Comparison of ENCODE assay signal across 22 cellular contexts in genomic region chr20:16621435-16622141, GRCh38. TPM values are rescaled to one million over a fixed set of nuclear protein-coding genes. Genes with fewer than 3 reads are reported as not detected.
DNase-seq lines count a peak whose midpoint lies in the region; ATAC-seq, FAIRE-seq and TF ChIP-seq lines count a peak whose summit lies in the region.
"Had no signal": no experiment of that assay in that cellular context is flagged by ENCODE, and none has a peak within 500 bp of the region (broad histone marks: within the 10 kb centered on the region; RNA-seq: fewer than 3 reads in every experiment).

No MANE protein-coding gene starts in this region.

- H3K27ac ChIP-seq in HepG2 (ENCODE audit: extremely low read length, insufficient read depth, low read length) (no peak overlapping the region), right lobe of liver (no peak overlapping the region), liver (ENCODE audit: low read depth in 1 of 2, low read length in 2 of 2) (no peak overlapping the region), OCI-LY7 (ENCODE audit: low read depth, low read length, poor library complexity, severe bottlenecking) (no peak overlapping the region)
- H3K27ac ChIP-seq: C4-2B, RWPE1 had no signal

- DNase-seq in HepG2 (ENCODE audit: low spot score) (no peak), right lobe of liver (no peak), bronchial epithelial cell (ENCODE audit: low read depth) (no peak), left colon (no peak), OCI-LY7 (ENCODE audit: low spot score) (no peak), foreskin fibroblast (no peak)
- DNase-seq in activated CD4-positive, alpha-beta T cell treated with anti-CD3 and anti-CD28 coated beads for 48 hours: no peak
- DNase-seq: EL, GOT3, KG1, NCI-H1105, NCI-H146, NCI-H2029 treated with DMSO at 0.1 percent for 48 hours, NCI-H226, NCI-H510A treated with DMSO at 0.1 percent for 48 hours, NCI-H748 treated with DMSO at 0.1 percent for 48 hours, SIG-M5 had no signal

- no peaks in the 10 kb centered on the region for H3K36me3 ChIP-seq in HepG2 (replicated peaks in 1 of 2; ENCODE audit: control insufficient read depth in 1 of 2, insufficient read depth in 2 of 2, low read length in 2 of 2)
- H3K36me3 ChIP-seq in right lobe of liver: no peaks in the 10 kb centered on the region
- no peaks in the 10 kb centered on the region for H3K36me3 ChIP-seq in bronchial epithelial cell (ENCODE audit: control insufficient read depth, insufficient read depth, low read length)
- no peaks in the 10 kb centered on the region for H3K36me3 ChIP-seq in liver (ENCODE audit: control insufficient read depth in 4 of 4, insufficient read depth in 3 of 4, low read depth in 1 of 4, low read length in 3 of 4)
- H3K36me3 ChIP-seq in OCI-LY7 (ENCODE audit: insufficient read depth, low read length): no peaks in the 10 kb centered on the region

- TF ChIP-seq CTCF in HepG2 (CRISPR knock-in tag; IDR thresholded peaks at IDR 0.05): peak; percentile 35
- TF ChIP-seq CTCF in right lobe of liver (IDR thresholded peaks at IDR 0.05): no peak
- no peak for TF ChIP-seq CTCF in bronchial epithelial cell (IDR thresholded peaks at IDR 0.05; ENCODE audit: insufficient read depth, low read length, severe bottlenecking)
- TF ChIP-seq CTCF in liver (IDR thresholded peaks at IDR 0.05; ENCODE audit: low read depth, low read length, missing input control): no peak
- no peak for TF ChIP-seq CTCF in OCI-LY7 (conservative IDR thresholded peaks at IDR 0.05; ENCODE audit: low read length)
- TF ChIP-seq CTCF in foreskin fibroblast (IDR thresholded peaks at IDR 0.05; ENCODE audit: low read depth, low read length): no peak

- H3K4me3 ChIP-seq in HepG2 (replicated peaks in 1 of 3; ENCODE audit: insufficient read depth in 1 of 3, low read depth in 2 of 3, low read length in 3 of 3) (no peak overlapping the region), right lobe of liver (no peak overlapping the region), bronchial epithelial cell (ENCODE audit: low read depth, low read length) (no peak overlapping the region), liver (ENCODE audit: low read depth in 1 of 3, low read length in 3 of 3) (no peak overlapping the region), OCI-LY7 (ENCODE audit: low read depth, low read length, poor library complexity, severe bottlenecking) (no peak overlapping the region), foreskin fibroblast (ENCODE audit: low read depth in 1 of 2, low read length in 2 of 2) (no peak overlapping the region)
- H3K4me3 ChIP-seq: GM12878 had no signal

- H3K9me3 ChIP-seq in HepG2 (ENCODE audit: low read length) (no peaks in the 10 kb centered on the region), right lobe of liver (no peaks in the 10 kb centered on the region), liver (ENCODE audit: control insufficient read depth in 4 of 4, low read length in 3 of 4) (peaks cover 0 to 2% (median 0%) of the 10 kb centered on the region in 4 donors), OCI-LY7 (ENCODE audit: low read length) (no peaks in the 10 kb centered on the region)

- no peaks in the 10 kb centered on the region; a peak in 2 of 5 replicates for H3K27me3 ChIP-seq in HepG2 (ENCODE audit: control insufficient read depth in 1 of 2, insufficient read depth in 2 of 2, low read length in 2 of 2)
- no peaks in the 10 kb centered on the region for H3K27me3 ChIP-seq in right lobe of liver
- H3K27me3 ChIP-seq in bronchial epithelial cell (ENCODE audit: control insufficient read depth, insufficient read depth, low read length): no peaks in the 10 kb centered on the region
- no peaks in the 10 kb centered on the region for H3K27me3 ChIP-seq in liver (ENCODE audit: control insufficient read depth in 4 of 4, insufficient read depth in 4 of 4, low read length in 3 of 4)

- in situ Hi-C loops in HepG2 (cut with HindIII; ENCODE audit: extremely low pct_ligation_motif_present, low pct_unique_long_range_greater_than_20kb): loop anchor here (10.0 kb wide), 1 partner anchor 107 kb away; no protein-coding TSS in a partner anchor

- H4K20me1 ChIP-seq in HepG2 (ENCODE audit: insufficient read depth, low read length) (no peaks in the 10 kb centered on the region), OCI-LY7 (ENCODE audit: insufficient read depth, low read length) (no peaks in the 10 kb centered on the region)

- FAIRE-seq in HepG2 (lab: Jason Lieb, UNC) (no peak), bronchial epithelial cell (lab: Jason Lieb, UNC) (peak; percentile 43)
- FAIRE-seq: GM12878 had no signal

- no peak overlapping the region for H2AFZ ChIP-seq in HepG2 (ENCODE audit: low read length)
- H2AFZ ChIP-seq in OCI-LY7 (ENCODE audit: low read length): no peak overlapping the region

- BruUV-seq in HepG2 (replicated peaks; lab: Mats Ljungman, UMichigan): no TSS peak
- no TSS peak for BruUV-seq in OCI-LY7 (replicated peaks; lab: Mats Ljungman, UMichigan)

- 26% methylated on average over 7 of the region's 7 CpGs for WGBS in HepG2 (ENCODE audit: low lambda C conversion rate)
- 71% methylated on average over 7 of the region's 7 CpGs for WGBS in right lobe of liver (ENCODE audit: insufficient coverage, low coverage, low lambda C conversion rate, missing lambda C conversion rate)
- 81% methylated on average over 7 of the region's 7 CpGs for WGBS in liver

- CTCF ChIA-PET in HepG2 (lab: Yijun Ruan, JAX; ENCODE audit: low intra/inter-chr PET ratio, low total read pairs): no interaction called here
- CTCF ChIA-PET in OCI-LY7 (lab: Charles Lee; ENCODE audit: unreplicated experiment): no interaction called here

- H3K9ac ChIP-seq in HepG2 (ENCODE audit: insufficient read depth, low read depth, low read length) (no peak overlapping the region), liver (ENCODE audit: low read depth in 1 of 2, low read length in 2 of 2) (no peak overlapping the region)

- no peaks in the 10 kb centered on the region for H3K9me2 ChIP-seq in OCI-LY7 (ENCODE audit: insufficient read depth, low read length)

- POLR2A ChIA-PET in HepG2 (lab: Yijun Ruan, JAX) (no interaction called here), OCI-LY7 (lab: Charles Lee) (no interaction called here)

- ATAC-seq in HepG2 (peak; percentile 30; the same call in 2 of the 3 replicates), right lobe of liver (no peak), left colon (no peak)
- ATAC-seq: GM12878, SK-N-SH treated with all-trans-retinoic acid at 6 μM for 48 hours had no signal

- TF ChIP-seq POLR2A in HepG2 (IDR thresholded peaks at IDR 0.05; ENCODE audit: insufficient read depth in 1 of 2, low read depth in 2 of 2, low read length in 2 of 2) (no peak), right lobe of liver (IDR thresholded peaks at IDR 0.05) (no peak)

- no peaks in the 10 kb centered on the region for H3K79me2 ChIP-seq in HepG2 (ENCODE audit: insufficient read depth, low read length)
- no peaks in the 10 kb centered on the region for H3K79me2 ChIP-seq in OCI-LY7 (ENCODE audit: insufficient read depth, low read depth, low read length)

- TF ChIP-seq RAD21 in HepG2 (CRISPR knock-in tag; IDR thresholded peaks at IDR 0.05) (no peak), liver (IDR thresholded peaks at IDR 0.05) (peak; percentile 7 to 24)

- no peaks in the 10 kb centered on the region for H3K4me1 ChIP-seq in HepG2 (ENCODE audit: insufficient read depth, low read length)
- no peaks in the 10 kb centered on the region for H3K4me1 ChIP-seq in right lobe of liver
- no peaks in the 10 kb centered on the region for H3K4me1 ChIP-seq in liver (ENCODE audit: control insufficient read depth in 4 of 4, insufficient read depth in 4 of 4, low read length in 3 of 4)
- no peaks in the 10 kb centered on the region for H3K4me1 ChIP-seq in OCI-LY7 (ENCODE audit: insufficient read depth, low read length, poor library complexity, severe bottlenecking)

- intact Hi-C loops in HepG2 (cut with micrococcal nuclease; ENCODE audit: unreplicated experiment): no loop called here
- intact Hi-C loops in right lobe of liver (cut with DNase I): no loop called here
- intact Hi-C loops in left colon (cut with DNase I, micrococcal nuclease): no loop called here
- intact Hi-C loops in OCI-LY7 (cut with micrococcal nuclease; ENCODE audit: unreplicated experiment): no loop called here

- H3K4me2 ChIP-seq in HepG2 (ENCODE audit: low read depth, low read length) (no peak overlapping the region), OCI-LY7 (ENCODE audit: low read length) (no peak overlapping the region)

- TF ChIP-seq EP300 in HepG2 (IDR thresholded peaks at IDR 0.05; ENCODE audit: low read depth in 2 of 2, low read length in 2 of 2) (no peak), HepG2 (CRISPR knock-in tag; IDR thresholded peaks at IDR 0.05; ENCODE audit: borderline replicate concordance) (no peak)

RNA-seq across cellular contexts. Expression of gene KIF16B, which starts 48.3 kb away (rescaled TPM):
- total RNA-seq in HepG2 (2016; rRNA removed; fragmentation: Illumina TruSeq; extraction: Trizol) (18.0 and 23.3 TPM in 2 replicates), right lobe of liver (10 to 100 TPM in 5 of 6 experiments, 1 to 10 TPM in 1; 8.4 to 15.9 (median 11.7) TPM), bronchial epithelial cell (19.0 and 21.1 TPM in 2 replicates), liver (10 to 100 TPM in 1 of 2 donors, 1 to 10 TPM in 1; 7.8 to 19.7 TPM), left colon (10 to 100 TPM; 66.9 to 71.1 TPM), OCI-LY7 (2022) (11.2 and 11.8 TPM in 2 replicates)
- total RNA-seq in HepG2 (2016; cell fraction: cytosol; rRNA removed; fragmentation: Illumina TruSeq; extraction: Trizol; ENCODE audit: low read depth): 9.2 and 11.4 TPM in 2 replicates
- total RNA-seq in HepG2 (2016; cell fraction: insoluble cytoplasmic fraction; rRNA removed; fragmentation: Illumina TruSeq; extraction: Trizol): 17.5 and 21.2 TPM in 2 replicates
- 11.3 and 16.2 TPM in 2 replicates for total RNA-seq in HepG2 (2016; cell fraction: membrane; rRNA removed; fragmentation: Illumina TruSeq; extraction: Trizol)
- 24.2 TPM in 2 replicates for total RNA-seq in HepG2 (2016; cell fraction: nucleus; rRNA removed; fragmentation: Illumina TruSeq; extraction: Trizol)
- polyA plus RNA-seq in HepG2 (2011; rRNA removed) (6.2 and 6.9 TPM in 2 replicates), liver (1 to 10 TPM; 5.1 to 9.0 TPM)
- 5.1 and 7.1 TPM in 2 replicates for polyA plus RNA-seq in HepG2 (2011; cell fraction: cytosol; rRNA removed)
- 7.2 and 8.6 TPM in 2 replicates for polyA plus RNA-seq in HepG2 (2011; cell fraction: nucleus; rRNA removed)
- 6.4 and 7.5 TPM in 2 replicates for polyA plus RNA-seq in HepG2 (2012)
- polyA plus RNA-seq in HepG2 (2016; cell fraction: cytosol; fragmentation: Illumina TruSeq; extraction: Trizol; ENCODE audit: low read depth): 0.37 and 0.47 TPM in 2 replicates
- polyA plus RNA-seq in HepG2 (2016; cell fraction: insoluble cytoplasmic fraction; fragmentation: Illumina TruSeq; extraction: Trizol; ENCODE audit: low read depth): 19.2 and 19.4 TPM in 2 replicates
- 1.4 TPM in 2 replicates for polyA plus RNA-seq in HepG2 (2016; cell fraction: membrane; fragmentation: Illumina TruSeq; extraction: Trizol; ENCODE audit: low read depth)
- 11.5 and 13.4 TPM in 2 replicates for polyA plus RNA-seq in HepG2 (2016; cell fraction: nucleus; fragmentation: Illumina TruSeq; extraction: Trizol; ENCODE audit: insufficient read depth, low read depth)
- 2.9 and 11.2 TPM in 2 replicates for polyA minus RNA-seq in HepG2 (2011; rRNA and poly(A)+ RNA removed; ENCODE audit: low replicate concordance)
- polyA minus RNA-seq in HepG2 (2011; cell fraction: cytosol; rRNA and poly(A)+ RNA removed): 8.8 and 11.3 TPM in 2 replicates
- polyA minus RNA-seq in HepG2 (2011; cell fraction: nucleus; rRNA and poly(A)+ RNA removed): 33.9 and 35.4 TPM in 2 replicates
- 6.2 and 8.6 TPM in 2 replicates for total RNA-seq in OCI-LY7 (2014; rRNA removed; shearing (Covaris generic))
